In the genomic region with DNA sequence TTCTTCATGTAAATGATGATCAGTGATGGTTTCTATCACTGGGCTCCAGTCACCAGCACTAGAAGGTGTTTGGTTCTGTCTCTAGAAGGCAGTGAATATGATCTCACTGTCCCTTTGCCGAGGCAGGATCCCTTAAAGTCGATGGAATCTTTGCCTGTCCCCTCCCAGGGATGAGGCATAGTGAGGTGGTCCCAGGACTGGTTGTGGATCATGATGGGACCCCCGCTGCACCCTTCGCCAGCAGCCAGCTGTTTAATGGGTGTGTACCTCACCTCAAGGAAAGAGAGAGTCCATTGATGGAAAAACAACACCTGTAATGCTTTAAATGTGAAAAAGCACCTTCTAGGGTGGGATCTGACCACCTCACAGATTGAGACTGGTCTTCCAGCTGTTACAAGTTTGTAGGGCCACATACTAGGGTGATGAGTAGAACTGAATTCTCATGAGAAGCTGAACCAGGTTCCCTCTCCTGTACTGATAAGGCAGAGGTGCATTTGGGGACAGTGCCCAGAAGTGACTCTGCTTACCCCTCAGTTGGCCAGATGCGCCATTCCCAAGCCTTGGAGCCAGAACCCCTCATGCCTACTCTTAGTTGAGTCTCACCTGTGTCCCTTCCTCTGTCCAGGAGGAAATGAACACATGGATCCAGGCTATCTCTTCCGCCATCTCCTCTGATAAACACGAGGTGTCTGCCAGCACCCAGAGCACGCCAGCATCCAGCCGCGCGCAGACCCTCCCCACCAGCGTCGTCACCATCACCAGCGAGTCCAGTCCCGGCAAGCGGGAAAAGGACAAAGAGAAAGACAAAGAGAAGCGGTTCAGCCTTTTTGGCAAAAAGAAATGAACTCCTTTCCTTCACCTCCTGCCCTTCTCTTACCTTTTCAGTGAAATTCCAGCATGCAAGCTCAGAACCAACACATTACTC, we compare ENCODE assay signal across 14 cellular contexts. TPM values are rescaled to one million over a fixed set of nuclear protein-coding genes. Genes with fewer than 3 reads are reported as not detected.
DNase-seq lines count a peak whose midpoint lies in the region; ATAC-seq, FAIRE-seq and TF ChIP-seq lines count a peak whose summit lies in the region.
"Had no signal": no experiment of that assay in that cellular context is flagged by ENCODE, and none has a peak within 500 bp of the region (broad histone marks: within the 10 kb centered on the region; RNA-seq: fewer than 3 reads in every experiment).

No MANE protein-coding gene starts in this region.

- no peaks in the 10 kb centered on the region for H3K9me3 Mint-ChIP-seq in CD14-positive monocyte
- no peaks in the 10 kb centered on the region for H3K9me3 Mint-ChIP-seq in CD8-positive, alpha-beta memory T cell
- H3K9me3 Mint-ChIP-seq: activated naive CD8-positive, alpha-beta T cell treated with anti-CD3 and anti-CD28 coated beads, Interleukin-2, amount 10 ng/mL, durations not matched to agents 7 days and 5 days had no signal

- peaks cover 0 to 2% (median 0%) of the 10 kb centered on the region in 3 donors for H3K27me3 Mint-ChIP-seq in CD14-positive monocyte (ENCODE audit: low read depth in 3 of 3)
- peaks cover 0 to 1% of the 10 kb centered on the region in 2 donors for H3K27me3 Mint-ChIP-seq in CD8-positive, alpha-beta memory T cell
- H3K27me3 Mint-ChIP-seq: activated naive CD8-positive, alpha-beta T cell treated with anti-CD3 and anti-CD28 coated beads, Interleukin-2, amount 10 ng/mL, durations not matched to agents 7 days and 5 days had no signal

- no peak for TF ChIP-seq CTCF in CD14-positive monocyte (IDR thresholded peaks at IDR 0.05)

- no peak overlapping the region for H3K9ac ChIP-seq in skeletal muscle tissue (ENCODE audit: low read depth in 1 of 3, low read length in 3 of 3)

- H3K36me3 ChIP-seq in skeletal muscle tissue (ENCODE audit: control insufficient read depth in 3 of 3, insufficient read depth in 3 of 3, low read length in 3 of 3), result peaks cover 32 to 53% (median 36%) of the 10 kb centered on the region in 3 donors
- H3K36me3 ChIP-seq in CD8-positive, alpha-beta memory T cell (ENCODE audit: insufficient read depth, low read length), result peaks cover 24% of the 10 kb centered on the region

- CTCF ChIA-PET in CD8-positive, alpha-beta memory T cell (lab: Charles Lee), result interaction anchor here (0.6 kb wide), 1 partner anchor 865 kb away, joined by 3 read pairs; no protein-coding TSS in a partner anchor

- H3K36me3 Mint-ChIP-seq in CD14-positive monocyte, result peaks cover 43 to 62% of the 10 kb centered on the region in 2 donors
- H3K36me3 Mint-ChIP-seq in CD8-positive, alpha-beta memory T cell, result peaks cover 30 to 81% (median 34%) of the 10 kb centered on the region in 3 donors

- POLR2A ChIA-PET in CD8-positive, alpha-beta memory T cell (lab: Charles Lee), result no interaction called here

- FAIRE-seq in RCC 7860 (lab: Jason Lieb, UNC), result no peak
- FAIRE-seq: HTR-8/SVneo had no signal

- H3K27me3 ChIP-seq in skeletal muscle tissue (ENCODE audit: control insufficient read depth in 3 of 3, insufficient read depth in 3 of 3, low read length in 3 of 3), result no peaks in the 10 kb centered on the region
- H3K27me3 ChIP-seq in CD8-positive, alpha-beta memory T cell (ENCODE audit: insufficient read depth, low read length, poor library complexity, severe bottlenecking), result no peaks in the 10 kb centered on the region

- peaks cover 25 to 38% (median 28%) of the 10 kb centered on the region in 3 donors for H3K4me1 ChIP-seq in skeletal muscle tissue (ENCODE audit: control insufficient read depth in 3 of 3, insufficient read depth in 3 of 3, low read length in 3 of 3)
- no peaks in the 10 kb centered on the region for H3K4me1 ChIP-seq in CD8-positive, alpha-beta memory T cell (ENCODE audit: insufficient read depth, low read length)

- intact Hi-C loops in CD14-positive monocyte (cut with micrococcal nuclease), result loop anchor here (5.0 kb wide), 3 partner anchors 39 to 509 kb away; no protein-coding TSS in a partner anchor

- H3K27ac ChIP-seq in skeletal muscle tissue (ENCODE audit: low read depth, low read length), result peak overlapping the region; percentile 68
- no peak overlapping the region for H3K27ac ChIP-seq in CD8-positive, alpha-beta memory T cell (ENCODE audit: low read depth, low read length)
- H3K27ac ChIP-seq: PC-9 had no signal

- peak; percentile 7 for ATAC-seq in left lobe of liver
- ATAC-seq: activated CD8-positive, alpha-beta memory T cell treated with anti-CD3 and anti-CD28 coated beads, Interleukin-2, amount 10 ng/mL, durations not matched to agents 7 days and 5 days had no signal

- peak overlapping the region; percentile 32 to 84 (median 58) for H3K27ac Mint-ChIP-seq in CD14-positive monocyte
- peak overlapping the region in 3 of 8 donors; percentile 9 to 67 (median 29) for H3K27ac Mint-ChIP-seq in CD8-positive, alpha-beta memory T cell
- H3K27ac Mint-ChIP-seq: activated CD8-positive, alpha-beta memory T cell treated with anti-CD3 and anti-CD28 coated beads, Interleukin-2, amount 10 ng/mL, durations not matched to agents 7 days and 5 days; activated naive CD8-positive, alpha-beta T cell treated with anti-CD3 and anti-CD28 coated beads, Interleukin-2, amount 10 ng/mL, durations not matched to agents 7 days and 5 days had no signal

- H3K4me1 Mint-ChIP-seq in CD14-positive monocyte, result peaks cover 56% of the 10 kb centered on the region
- H3K4me1 Mint-ChIP-seq in CD8-positive, alpha-beta memory T cell, result peaks cover 4 to 17% (median 5%) of the 10 kb centered on the region in 3 donors

- H3K4me3 ChIP-seq in skeletal muscle tissue (ENCODE audit: low read length in 3 of 3), result no peak overlapping the region
- no peak overlapping the region for H3K4me3 ChIP-seq in CD8-positive, alpha-beta memory T cell (ENCODE audit: low read length)
- H3K4me3 ChIP-seq: HAP-1, PC-9 had no signal

- no peaks in the 10 kb centered on the region for H3K9me3 ChIP-seq in skeletal muscle tissue (ENCODE audit: control insufficient read depth in 3 of 3, low read length in 3 of 3)
- no peaks in the 10 kb centered on the region for H3K9me3 ChIP-seq in CD8-positive, alpha-beta memory T cell (ENCODE audit: low read length)
- H3K9me3 ChIP-seq: HAP-1 had no signal

- no peak overlapping the region for H3K4me3 Mint-ChIP-seq in CD14-positive monocyte
- peak overlapping the region in 1 of 7 donors; percentile 43 for H3K4me3 Mint-ChIP-seq in CD8-positive, alpha-beta memory T cell
- H3K4me3 Mint-ChIP-seq: activated CD8-positive, alpha-beta memory T cell treated with anti-CD3 and anti-CD28 coated beads, Interleukin-2, amount 10 ng/mL, durations not matched to agents 7 days and 5 days; activated naive CD8-positive, alpha-beta T cell treated with anti-CD3 and anti-CD28 coated beads, Interleukin-2, amount 10 ng/mL, durations not matched to agents 7 days and 5 days had no signal

- DNase-seq in CD14-positive monocyte (ENCODE audit: low spot score), result no peak
- peak; percentile 38 for DNase-seq in SKM-1 (lab: John Stamatoyannopoulos, UW; ENCODE audit: unreplicated experiment)
- no peak for DNase-seq in left lobe of liver (ENCODE audit: low spot score)
- DNase-seq in CD8-positive, alpha-beta memory T cell, result no peak
- DNase-seq in hippocampal formation (lab: John Stamatoyannopoulos, UW), result no peak
- no peak for DNase-seq in NK-92 treated with Interleukin-12 subunit alpha and Interleukin-12 subunit beta, amount 100 ng/mL, for 24 hours (lab: John Stamatoyannopoulos, UW)
- DNase-seq in RCC 7860 (ENCODE audit: low spot score), result no peak
- DNase-seq: activated CD8-positive, alpha-beta memory T cell treated with anti-CD3 and anti-CD28 coated beads, Interleukin-2, amount 10 ng/mL, durations not matched to agents 7 days and 5 days; activated naive CD8-positive, alpha-beta T cell treated with anti-CD3 and anti-CD28 coated beads, Interleukin-2, amount 10 ng/mL, durations not matched to agents 7 days and 5 days; C1 segment of cervical spinal cord; PC-9 had no signal

RNA-seq across cellular contexts. Expression of a gene that starts 55.5 kb away (rescaled TPM):
- polyA plus RNA-seq in CD14-positive monocyte, result not detected
- 1.6 TPM for total RNA-seq in left lobe of liver
- total RNA-seq in skeletal muscle tissue, result 10.4 TPM
- total RNA-seq in CD8-positive, alpha-beta memory T cell, result 1 to 10 TPM; 1.3 to 2.3 TPM
- polyA plus RNA-seq in CD8-positive, alpha-beta memory T cell, result 0.05 TPM
